ENCODE assay signal across 1 cellular context in genomic region chr9:97124256-97124655, GRCh38.
TF ChIP-seq lines count a peak whose summit lies in the region.

No MANE protein-coding gene starts in this region.

TF ChIP-seq in GM23338, 12 proteins besides CTCF, POLR2A, EP300 and RAD21 (continued from another document):
- TF ChIP-seq ZNF462 (CRISPR knock-in tag; IDR thresholded peaks at IDR 0.05): no peak
- no peak for TF ChIP-seq EZH2 (IDR thresholded peaks at IDR 0.05; ENCODE audit: low read depth, unreplicated experiment)
- TF ChIP-seq NANOG (IDR thresholded peaks at IDR 0.05; ENCODE audit: borderline replicate concordance): no peak
- no peak for TF ChIP-seq EZH2phosphoT487 (IDR thresholded peaks at IDR 0.05; ENCODE audit: unreplicated experiment)
- no peak for TF ChIP-seq ETS1 (IDR thresholded peaks at IDR 0.05)
- TF ChIP-seq REST (IDR thresholded peaks at IDR 0.05; ENCODE audit: unreplicated experiment): no peak
- no peak for TF ChIP-seq STAT1 (IDR thresholded peaks at IDR 0.05; ENCODE audit: unreplicated experiment)
- TF ChIP-seq ZNF331 (CRISPR knock-in tag; IDR thresholded peaks at IDR 0.05; ENCODE audit: low read depth): no peak
- no peak for TF ChIP-seq JUNB (IDR thresholded peaks at IDR 0.05; ENCODE audit: unreplicated experiment)
- no peak for TF ChIP-seq ZNF114 (CRISPR knock-in tag; IDR thresholded peaks at IDR 0.05)
- TF ChIP-seq CREB1 (CRISPR knock-in tag; IDR thresholded peaks at IDR 0.05; ENCODE audit: low read depth): no peak
